In genomic region chr12:111076199-111076598, GRCh38 we compare ENCODE assay signal across 18 cellular contexts. TPM values are rescaled to one million over a fixed set of nuclear protein-coding genes. Genes with fewer than 3 reads are reported as not detected.
DNase-seq lines count a peak whose midpoint lies in the region; ATAC-seq, FAIRE-seq and TF ChIP-seq lines count a peak whose summit lies in the region.
"Had no signal": no experiment of that assay in that cellular context is flagged by ENCODE, and none has a peak within 500 bp of the region (broad histone marks: within the 10 kb centered on the region; RNA-seq: fewer than 3 reads in every experiment).

No MANE protein-coding gene starts in this region.

- CTCF ChIA-PET in HepG2 (lab: Yijun Ruan, JAX; ENCODE audit: low intra/inter-chr PET ratio, low total read pairs), result no interaction called here

- TF ChIP-seq RAD21 in HepG2 (CRISPR knock-in tag; IDR thresholded peaks at IDR 0.05), result no peak

- H3K27ac ChIP-seq in C4-2B, result peak overlapping the region; percentile 74
- H3K27ac ChIP-seq in HepG2 (ENCODE audit: extremely low read length, insufficient read depth, low read length), result no peak overlapping the region
- no peak overlapping the region for H3K27ac ChIP-seq in neural progenitor cell
- H3K27ac ChIP-seq in stomach, result peak overlapping the region in 3 of 5 donors; percentile 27 to 43 (median 29)
- H3K27ac ChIP-seq: BLaER1 treated with 17β-estradiol and CSF1 and Interleukin-3, amounts not matched to agents 10 nM and 100 nM had no signal

- H3K9me3 ChIP-seq in HepG2 (ENCODE audit: low read length) (no peaks in the 10 kb centered on the region), neural progenitor cell (ENCODE audit: low read depth) (no peaks in the 10 kb centered on the region), stomach (no peaks in the 10 kb centered on the region)

- FAIRE-seq in HepG2 (lab: Jason Lieb, UNC), result no peak
- FAIRE-seq: D721Med, G401.6, GM12891, GM19239 had no signal

- intact Hi-C loops in HepG2 (cut with micrococcal nuclease; ENCODE audit: unreplicated experiment) (no loop called here), stomach (cut with DNase I; ENCODE audit: low total_unique reads) (no loop called here)

- DNase-seq in HepG2 (ENCODE audit: low spot score), result no peak
- DNase-seq in neural progenitor cell (ENCODE audit: low spot score), result no peak
- no peak for DNase-seq in stomach
- DNase-seq in glomerular visceral epithelial cell (ENCODE audit: extremely low spot score), result no peak
- DNase-seq: 8988T; Caco-2; CD4-positive, alpha-beta T cell; GOT3; H7 had no signal

- no peaks in the 10 kb centered on the region for H3K79me2 ChIP-seq in HepG2 (ENCODE audit: insufficient read depth, low read length)
- no peaks in the 10 kb centered on the region for H3K79me2 ChIP-seq in neural progenitor cell (ENCODE audit: low read depth)

- no peak for TF ChIP-seq CTCF in C4-2B (conservative IDR thresholded peaks at IDR 0.05)
- TF ChIP-seq CTCF in HepG2 (CRISPR knock-in tag; IDR thresholded peaks at IDR 0.05), result no peak
- TF ChIP-seq CTCF in neural progenitor cell (IDR thresholded peaks at IDR 0.05), result no peak
- TF ChIP-seq CTCF in stomach (IDR thresholded peaks at IDR 0.05), result no peak

- ATAC-seq in HepG2 (no peak), HG03095 (IDR thresholded peaks at IDR 0.05; ENCODE audit: unreplicated experiment) (no peak), GM21360 (IDR thresholded peaks at IDR 0.05; ENCODE audit: unreplicated experiment) (no peak)

- TF ChIP-seq EP300 in HepG2 (IDR thresholded peaks at IDR 0.05; ENCODE audit: low read depth in 2 of 2, low read length in 2 of 2), result no peak
- TF ChIP-seq EP300 in HepG2 (CRISPR knock-in tag; IDR thresholded peaks at IDR 0.05; ENCODE audit: borderline replicate concordance), result no peak
- TF ChIP-seq EP300 in stomach (IDR thresholded peaks at IDR 0.05), result no peak

- H3K9ac ChIP-seq in HepG2 (ENCODE audit: insufficient read depth, low read depth, low read length) (no peak overlapping the region), neural progenitor cell (no peak overlapping the region)
- H3K9ac ChIP-seq: BLaER1 treated with 17β-estradiol and CSF1 and Interleukin-3, amounts not matched to agents 10 nM and 100 nM had no signal

- peaks cover 27% of the 10 kb centered on the region for H3K4me1 Mint-ChIP-seq in neural progenitor cell
- H3K4me1 Mint-ChIP-seq: B cell had no signal

- H3K4me1 ChIP-seq in HepG2 (ENCODE audit: insufficient read depth, low read length) (peaks cover 13% of the 10 kb centered on the region; the same call in 1 of the 2 replicates), neural progenitor cell (peaks cover 10% of the 10 kb centered on the region), stomach (peaks cover 0 to 11% (median 5%) of the 10 kb centered on the region in 4 donors)
- H3K4me1 ChIP-seq: Caco-2 had no signal

- H3K27me3 Mint-ChIP-seq in neural progenitor cell (ENCODE audit: insufficient read depth, low read depth), result peaks cover 8% of the 10 kb centered on the region
- H3K27me3 Mint-ChIP-seq: CD4-positive, alpha-beta T cell had no signal

- H3K4me3 ChIP-seq in HepG2 (replicated peaks in 1 of 3; ENCODE audit: insufficient read depth in 1 of 3, low read depth in 2 of 3, low read length in 3 of 3) (no peak overlapping the region), neural progenitor cell (no peak overlapping the region), stomach (no peak overlapping the region)
- H3K4me3 ChIP-seq: BLaER1 treated with 17β-estradiol and CSF1 and Interleukin-3, amounts not matched to agents 10 nM and 100 nM had no signal

- H3F3A ChIP-seq in neural progenitor cell (ENCODE audit: low read depth), result peaks cover 5% of the 10 kb centered on the region

- H3K27ac Mint-ChIP-seq in neural progenitor cell, result peak overlapping the region; percentile 86
- H3K27ac Mint-ChIP-seq: B cell; CD4-positive, alpha-beta T cell had no signal

- BruUV-seq in HepG2 (replicated peaks; lab: Mats Ljungman, UMichigan), result no TSS peak

- H4K20me1 ChIP-seq in HepG2 (ENCODE audit: insufficient read depth, low read length) (no peaks in the 10 kb centered on the region), neural progenitor cell (ENCODE audit: low read depth) (peaks cover 3% of the 10 kb centered on the region)
- H4K20me1 ChIP-seq: BLaER1 treated with 17β-estradiol and CSF1 and Interleukin-3, amounts not matched to agents 10 nM and 100 nM had no signal

- no peak overlapping the region for H2AFZ ChIP-seq in HepG2 (ENCODE audit: low read length)
- no peak overlapping the region for H2AFZ ChIP-seq in neural progenitor cell (replicated peaks)

- H3K4me2 ChIP-seq in HepG2 (ENCODE audit: low read depth, low read length) (no peak overlapping the region), neural progenitor cell (no peak overlapping the region)
- H3K4me2 ChIP-seq: BLaER1 treated with 17β-estradiol and CSF1 and Interleukin-3, amounts not matched to agents 10 nM and 100 nM had no signal

- H3K36me3 ChIP-seq in HepG2 (replicated peaks in 1 of 2; ENCODE audit: control insufficient read depth in 1 of 2, insufficient read depth in 2 of 2, low read length in 2 of 2) (no peaks in the 10 kb centered on the region), neural progenitor cell (no peaks in the 10 kb centered on the region), stomach (no peaks in the 10 kb centered on the region)
- H3K36me3 ChIP-seq: BLaER1 treated with 17β-estradiol and CSF1 and Interleukin-3, amounts not matched to agents 10 nM and 100 nM had no signal

- peaks cover 4% of the 10 kb centered on the region for H3K36me3 Mint-ChIP-seq in neural progenitor cell

- TF ChIP-seq POLR2A in HepG2 (IDR thresholded peaks at IDR 0.05; ENCODE audit: insufficient read depth in 1 of 2, low read depth in 2 of 2, low read length in 2 of 2) (no peak), stomach (IDR thresholded peaks at IDR 0.05) (no peak)

- peaks cover 6% of the 10 kb centered on the region for H3K9me3 Mint-ChIP-seq in neural progenitor cell
- H3K9me3 Mint-ChIP-seq: CD4-positive, alpha-beta T cell had no signal

- no peak overlapping the region for H3K4me3 Mint-ChIP-seq in neural progenitor cell
- H3K4me3 Mint-ChIP-seq: B cell; CD4-positive, alpha-beta T cell had no signal

- POLR2A ChIA-PET in HepG2 (lab: Yijun Ruan, JAX), result no interaction called here

- H3K27me3 ChIP-seq in HepG2 (ENCODE audit: control insufficient read depth in 1 of 2, insufficient read depth in 2 of 2, low read length in 2 of 2) (peaks cover 3 to 20% of the 10 kb centered on the region in 2 experiments; a peak in 4 of 5 replicates), neural progenitor cell (no peaks in the 10 kb centered on the region), stomach (peaks cover 0 to 11% (median 0%) of the 10 kb centered on the region in 3 donors)
- H3K27me3 ChIP-seq: BLaER1 treated with 17β-estradiol and CSF1 and Interleukin-3, amounts not matched to agents 10 nM and 100 nM had no signal

- in situ Hi-C loops in HepG2 (cut with HindIII; ENCODE audit: extremely low pct_ligation_motif_present, low pct_unique_long_range_greater_than_20kb), result no loop called here

- WGBS in HepG2 (ENCODE audit: low lambda C conversion rate), result no CpG with 5 or more reads among the region's 1 CpG
- 19 to 64% (median 33%) methylated on average over 1 of the region's 1 CpG for WGBS in stomach, 5 donors

TF ChIP-seq in HepG2, 621 proteins besides CTCF, POLR2A, EP300 and RAD21 (continues in another document):
- TF ChIP-seq SNAI1 (CRISPR knock-in tag; IDR thresholded peaks at IDR 0.05; ENCODE audit: borderline replicate concordance), result no peak
- no peak for TF ChIP-seq AGO1 (IDR thresholded peaks at IDR 0.05; ENCODE audit: low read depth, low read length, poor library complexity, severe bottlenecking)
- no peak for TF ChIP-seq ZNF557 (CRISPR knock-in tag; IDR thresholded peaks at IDR 0.05)

RNA-seq across cellular contexts. Expression of gene CUX2, which starts 42.2 kb away (rescaled TPM):
- total RNA-seq in HepG2 (2016; rRNA removed; fragmentation: Illumina TruSeq; extraction: Trizol) (not detected in 2 replicates), neural progenitor cell (ENCODE audit: low replicate concordance) (2.1 and 2.5 TPM in 2 replicates), stomach (1 to 10 TPM in 1 of 5 donors, under 1 TPM in 3, not detected in 1; under 0.01 to 3.1 (median 0.24) TPM)
- not detected in 2 replicates for total RNA-seq in HepG2 (2016; cell fraction: cytosol; rRNA removed; fragmentation: Illumina TruSeq; extraction: Trizol; ENCODE audit: low read depth)
- not detected in 2 replicates for total RNA-seq in HepG2 (2016; cell fraction: insoluble cytoplasmic fraction; rRNA removed; fragmentation: Illumina TruSeq; extraction: Trizol)
- not detected in 2 replicates for total RNA-seq in HepG2 (2016; cell fraction: membrane; rRNA removed; fragmentation: Illumina TruSeq; extraction: Trizol)
- total RNA-seq in HepG2 (2016; cell fraction: nucleus; rRNA removed; fragmentation: Illumina TruSeq; extraction: Trizol), result not detected in 2 replicates
- polyA plus RNA-seq in HepG2 (2011; rRNA removed) (not detected in 2 replicates), stomach (under 1 TPM; 0.38 to 0.92 (median 0.50) TPM)
- not detected in 2 replicates for polyA plus RNA-seq in HepG2 (2011; cell fraction: cytosol; rRNA removed)
- polyA plus RNA-seq in HepG2 (2011; cell fraction: nucleus; rRNA removed), result not detected in 2 replicates
- polyA plus RNA-seq in HepG2 (2012), result not detected in 2 replicates
- polyA plus RNA-seq in HepG2 (2016; cell fraction: cytosol; fragmentation: Illumina TruSeq; extraction: Trizol; ENCODE audit: low read depth), result not detected in 2 replicates
- not detected in 2 replicates for polyA plus RNA-seq in HepG2 (2016; cell fraction: insoluble cytoplasmic fraction; fragmentation: Illumina TruSeq; extraction: Trizol; ENCODE audit: low read depth)
- not detected in 2 replicates for polyA plus RNA-seq in HepG2 (2016; cell fraction: membrane; fragmentation: Illumina TruSeq; extraction: Trizol; ENCODE audit: low read depth)
- polyA plus RNA-seq in HepG2 (2016; cell fraction: nucleus; fragmentation: Illumina TruSeq; extraction: Trizol; ENCODE audit: insufficient read depth, low read depth), result not detected in 2 replicates
- polyA minus RNA-seq in HepG2 (2011; rRNA and poly(A)+ RNA removed; ENCODE audit: low replicate concordance), result not detected in 2 replicates
- polyA minus RNA-seq in HepG2 (2011; cell fraction: cytosol; rRNA and poly(A)+ RNA removed), result not detected in 2 replicates
- not detected in 2 replicates for polyA minus RNA-seq in HepG2 (2011; cell fraction: nucleus; rRNA and poly(A)+ RNA removed)
- total RNA-seq: B cell, Caco-2 had no signal

Comparison
In these comparisons a context has a peak if more than half of its experiments do, and no peak if none do; other contexts are left out.
1. H3K27ac ChIP-seq: peak in C4-2B (single experiment) and stomach (3 of 5); none in HepG2 (single experiment) and neural progenitor cell (single experiment).